32 cellular contexts compared by ENCODE assay signal in the genomic region with DNA sequence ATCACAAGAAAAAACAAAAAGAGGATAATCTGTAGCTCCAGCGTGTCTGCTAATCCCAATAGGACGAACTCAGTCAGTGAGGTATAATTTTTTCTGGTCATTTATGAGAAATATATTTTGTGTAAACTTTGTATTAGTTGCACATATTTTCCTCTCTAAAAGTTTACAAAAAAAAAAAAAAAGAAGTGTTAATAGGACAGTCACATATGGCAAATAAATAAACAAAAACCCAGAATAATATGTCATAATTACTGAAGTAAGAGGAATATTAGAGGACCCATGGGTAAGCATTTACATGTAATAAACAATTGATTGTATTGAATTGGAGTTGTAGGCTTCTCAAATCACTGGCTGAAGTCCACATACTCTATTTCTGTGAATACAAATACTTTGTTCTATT. TPM values are rescaled to one million over a fixed set of nuclear protein-coding genes. Genes with fewer than 3 reads are reported as not detected.
"Had no signal": no experiment of that assay in that cellular context is flagged by ENCODE, and none has a peak within 500 bp of the region (broad histone marks: within the 10 kb centered on the region; RNA-seq: fewer than 3 reads in every experiment).

A gene (minus strand): TSS at position 101 of the 400 bp plus-strand sequence. CDS start 0 bp downstream, at position 101.

- H3K27me3 Mint-ChIP-seq: stimulated activated memory B cell treated with anti-CD40 and anti-IgM and Interleukin-4, amounts not matched to agents 10 μg/mL and 1 μg/mL and 100 μg/mL, for 72 hours; stimulated activated naive B cell treated with anti-CD40 and anti-IgM and Interleukin-4, amounts not matched to agents 10 μg/mL and 1 μg/mL and 100 μg/mL, for 72 hours; stimulated activated naive CD8-positive, alpha-beta T cell treated with anti-CD3 and anti-CD28 coated beads, Interleukin-15, amount 100 ng/mL, for 72 hours; stimulated activated naive CD8-positive, alpha-beta T cell treated with anti-CD3 and anti-CD28 coated beads, Interleukin-15, Interleukin-2, amounts not matched to agents 100 ng/mL and 50 ng/mL, for 24 hours; type B pancreatic cell had no signal

- H3K9me3 Mint-ChIP-seq: type B pancreatic cell had no signal

- H3K4me1 ChIP-seq: stomach, suprapubic skin, testis, thyroid gland, tibial artery, tibial nerve, transverse colon, upper lobe of left lung, upper lobe of right lung, uterus, vagina had no signal

- H3K4me3 Mint-ChIP-seq: stimulated activated effector memory CD8-positive, alpha-beta T cell treated with anti-CD3 and anti-CD28 coated beads, Interleukin-12 subunit alpha, Interleukin-12 subunit beta, amount 100 ng/mL, for 72 hours; stimulated activated memory B cell treated with anti-CD40 and anti-IgM and Interleukin-4, amounts not matched to agents 10 μg/mL and 1 μg/mL and 100 μg/mL, for 72 hours; stimulated activated naive B cell treated with anti-CD40 and anti-IgM and Interleukin-4, amounts not matched to agents 10 μg/mL and 1 μg/mL and 100 μg/mL, for 72 hours; stimulated activated naive CD8-positive, alpha-beta T cell treated with anti-CD3 and anti-CD28 coated beads, Interleukin-15, amount 100 ng/mL, for 72 hours; stimulated activated naive CD8-positive, alpha-beta T cell treated with anti-CD3 and anti-CD28 coated beads, Interleukin-15, Interleukin-2, amounts not matched to agents 100 ng/mL and 50 ng/mL, for 24 hours; type B pancreatic cell had no signal

- ATAC-seq: stimulated activated effector memory CD8-positive, alpha-beta T cell treated with anti-CD3 and anti-CD28 coated beads, Interleukin-12 subunit alpha, Interleukin-12 subunit beta, amount 100 ng/mL, for 72 hours; stimulated activated memory B cell treated with anti-CD40 and anti-IgM and Interleukin-4, amounts not matched to agents 10 μg/mL and 1 μg/mL and 100 μg/mL, for 72 hours; stimulated activated naive B cell treated with anti-CD40 and anti-IgM and Interleukin-4, amounts not matched to agents 10 μg/mL and 1 μg/mL and 100 μg/mL, for 72 hours; stimulated activated naive CD8-positive, alpha-beta T cell treated with anti-CD3 and anti-CD28 coated beads, Interleukin-15, amount 100 ng/mL, for 72 hours; stimulated activated naive CD8-positive, alpha-beta T cell treated with anti-CD3 and anti-CD28 coated beads, Interleukin-15, Interleukin-2, amounts not matched to agents 100 U/mL and 50 U/mL, for 24 hours; upper lobe of right lung had no signal

- DNase-seq: stimulated activated CD4-positive, alpha-beta T cell treated with anti-CD3 and anti-CD28 coated beads, Interleukin-2, amount 100 ng/mL, for 48 hours; stimulated activated CD4-positive, alpha-beta T cell treated with anti-CD3 and anti-CD28 coated beads, Interleukin-4, amount 100 ng/mL, for 1 hour; stimulated activated CD4-positive, alpha-beta T cell treated with anti-CD3 and anti-CD28 coated beads, Interleukin-4, amount 100 ng/mL, for 24 hours; stimulated activated CD4-positive, alpha-beta T cell treated with anti-CD3 and anti-CD28 coated beads, Interleukin-4, amount 100 ng/mL, for 4 hours; stimulated activated CD8-positive, alpha-beta memory T cell treated with anti-CD3 and anti-CD28 coated beads, Interleukin-4, amount 100 ng/mL, for 48 hours; stimulated activated naive B cell treated with anti-CD40 and anti-IgM and Interleukin-4, amounts not matched to agents 10 μg/mL and 1 μg/mL and 100 μg/mL, for 72 hours; stimulated activated naive CD4-positive, alpha-beta T cell; stimulated activated naive CD4-positive, alpha-beta T cell treated with Interleukin-2 at 50 U/mL for 16 hours; stimulated activated naive CD8-positive, alpha-beta T cell treated with anti-CD3 and anti-CD28 coated beads, Interleukin-15, amount 100 ng/mL, for 72 hours; stimulated activated naive CD8-positive, alpha-beta T cell treated with anti-CD3 and anti-CD28 coated beads, Interleukin-15, Interleukin-2, amounts not matched to agents 100 U/mL and 50 U/mL, for 24 hours; stomach; substantia nigra; testis; thyroid gland; tibial artery; transverse colon; trophoblast cell; upper lobe of left lung; upper lobe of right lung; uterus had no signal

- H3K36me3 ChIP-seq: stomach, suprapubic skin, thoracic aorta, thyroid gland, tibial artery, tibial nerve, transverse colon, upper lobe of left lung, upper lobe of right lung, uterus, vagina had no signal

- H3K27ac ChIP-seq: stomach, suprapubic skin, testis, thoracic aorta, thyroid gland, tibial artery, tibial nerve, transverse colon, upper lobe of left lung, upper lobe of right lung, uterus, vagina had no signal

- H3K27ac Mint-ChIP-seq: stimulated activated effector memory CD8-positive, alpha-beta T cell treated with anti-CD3 and anti-CD28 coated beads, Interleukin-12 subunit alpha, Interleukin-12 subunit beta, amount 100 ng/mL, for 72 hours; stimulated activated memory B cell treated with anti-CD40 and anti-IgM and Interleukin-4, amounts not matched to agents 10 μg/mL and 1 μg/mL and 100 μg/mL, for 72 hours; stimulated activated naive B cell treated with anti-CD40 and anti-IgM and Interleukin-4, amounts not matched to agents 10 μg/mL and 1 μg/mL and 100 μg/mL, for 72 hours; stimulated activated naive CD8-positive, alpha-beta T cell treated with anti-CD3 and anti-CD28 coated beads, Interleukin-15, amount 100 ng/mL, for 72 hours; stimulated activated naive CD8-positive, alpha-beta T cell treated with anti-CD3 and anti-CD28 coated beads, Interleukin-15, Interleukin-2, amounts not matched to agents 100 ng/mL and 50 ng/mL, for 24 hours; type B pancreatic cell had no signal

- H3K27me3 ChIP-seq: stomach, suprapubic skin, testis, thyroid gland, tibial artery, tibial nerve, transverse colon, upper lobe of left lung, upper lobe of right lung, uterus, vagina had no signal

- H3K9me3 ChIP-seq: testis, thoracic aorta, thyroid gland, tibial artery, tibial nerve, transverse colon, upper lobe of left lung, upper lobe of right lung, uterus, vagina had no signal

- H3K4me1 Mint-ChIP-seq: stimulated activated effector memory CD8-positive, alpha-beta T cell treated with anti-CD3 and anti-CD28 coated beads, Interleukin-12 subunit alpha, Interleukin-12 subunit beta, amount 100 ng/mL, for 72 hours; stimulated activated memory B cell treated with anti-CD40 and anti-IgM and Interleukin-4, amounts not matched to agents 10 μg/mL and 1 μg/mL and 100 μg/mL, for 72 hours; stimulated activated naive B cell treated with anti-CD40 and anti-IgM and Interleukin-4, amounts not matched to agents 10 μg/mL and 1 μg/mL and 100 μg/mL, for 72 hours; stimulated activated naive CD8-positive, alpha-beta T cell treated with anti-CD3 and anti-CD28 coated beads, Interleukin-15, amount 100 ng/mL, for 72 hours had no signal

- H3K4me3 ChIP-seq: stomach, suprapubic skin, testis, thoracic aorta, thyroid gland, tibial artery, tibial nerve, transverse colon, upper lobe of left lung, upper lobe of right lung, uterus, vagina had no signal

- H3K36me3 Mint-ChIP-seq: stimulated activated effector memory CD8-positive, alpha-beta T cell treated with anti-CD3 and anti-CD28 coated beads, Interleukin-12 subunit alpha, Interleukin-12 subunit beta, amount 100 ng/mL, for 72 hours; stimulated activated memory B cell treated with anti-CD40 and anti-IgM and Interleukin-4, amounts not matched to agents 10 μg/mL and 1 μg/mL and 100 μg/mL, for 72 hours; stimulated activated naive B cell treated with anti-CD40 and anti-IgM and Interleukin-4, amounts not matched to agents 10 μg/mL and 1 μg/mL and 100 μg/mL, for 72 hours; type B pancreatic cell had no signal

RNA-seq across cellular contexts. Expression of the gene that starts here (rescaled TPM):
- total RNA-seq: stomach, subcutaneous adipose tissue, suprapubic skin, temporal lobe, testis, thoracic aorta, thyroid gland, tibial nerve, transverse colon, upper lobe of left lung, upper lobe of right lung, ureter, urinary bladder, uterus, vagina had no signal
- polyA plus RNA-seq: stomach, urinary bladder had no signal
